22 cellular contexts compared by ENCODE assay signal in genomic region chr2:141519906-141520305, GRCh38.
DNase-seq lines count a peak whose midpoint lies in the region; TF ChIP-seq lines count a peak whose summit lies in the region.
"Had no signal": no experiment of that assay in that cellular context is flagged by ENCODE, and none has a peak within 500 bp of the region (broad histone marks: within the 10 kb centered on the region; RNA-seq: fewer than 3 reads in every experiment).

No MANE protein-coding gene starts in this region.

- no peaks in the 10 kb centered on the region for H3K36me3 ChIP-seq in transverse colon
- H3K36me3 ChIP-seq: BE2C, BLaER1 had no signal

- H3K4me1 ChIP-seq in transverse colon = no peaks in the 10 kb centered on the region

- no peaks in the 10 kb centered on the region for H3K27me3 ChIP-seq in transverse colon
- H3K27me3 ChIP-seq: BE2C, BLaER1 had no signal

- H3K9me3 ChIP-seq in transverse colon = no peaks in the 10 kb centered on the region
- H3K9me3 ChIP-seq: BE2C, BLaER1 had no signal

- 80 to 95% methylated on average over 2 of the region's 2 CpGs for WGBS in transverse colon (ENCODE audit: low coverage in 1 of 2), 2 donors

- intact Hi-C loops in transverse colon (cut with DNase I; ENCODE audit: low total_unique reads) = no loop called here

- H3K27ac ChIP-seq in temporal lobe (ENCODE audit: low read depth, low read length) = peak overlapping the region; percentile 9
- H3K27ac ChIP-seq in transverse colon = no peak overlapping the region
- H3K27ac ChIP-seq: BLaER1 had no signal

- no peak for TF ChIP-seq EP300 in transverse colon (IDR thresholded peaks at IDR 0.05; ENCODE audit: low read depth)

- no peak overlapping the region for H3K4me3 ChIP-seq in transverse colon
- H3K4me3 ChIP-seq: BLaER1, GM12878 had no signal

- DNase-seq in globus pallidus (ENCODE audit: low spot score) = peak; percentile 41
- peak; percentile 12 for DNase-seq in midbrain (lab: John Stamatoyannopoulos, UW)
- no peak for DNase-seq in NCI-H187 (lab: John Stamatoyannopoulos, UW)
- DNase-seq in ecto neural progenitor cell (ENCODE audit: low spot score) = no peak
- DNase-seq in transverse colon = no peak
- DNase-seq: 8988T; ACHN; BE2C; CD4-positive, alpha-beta memory T cell; CD4-positive, CD25-positive, alpha-beta regulatory T cell; CD8-positive, alpha-beta memory T cell; COR-L47; DMS 273 treated with DMSO at 0.1 percent for 48 hours; DMS153; DMS53; DMS79; DND-41; EL; GDM1 had no signal

- in situ Hi-C loops in transverse colon (cut with MboI; ENCODE audit: low pct_ligation_motif_present in 1 of 4, low pct_unique_long_range_greater_than_20kb in 1 of 4, low sequenced_read_pairs in 3 of 4) = no loop called here

- TF ChIP-seq CTCF in transverse colon (IDR thresholded peaks at IDR 0.05) = no peak

- no peak for TF ChIP-seq POLR2A in transverse colon (IDR thresholded peaks at IDR 0.05)

Comparison
In these comparisons a context has a peak if more than half of its experiments do, and no peak if none do; other contexts are left out.
1. DNase-seq: peak in globus pallidus (single experiment) and midbrain (single experiment); none in NCI-H187 (0 of 2), ecto neural progenitor cell (single experiment) and transverse colon (single experiment).